ENCODE assay signal across 18 cellular contexts in the genomic region with DNA sequence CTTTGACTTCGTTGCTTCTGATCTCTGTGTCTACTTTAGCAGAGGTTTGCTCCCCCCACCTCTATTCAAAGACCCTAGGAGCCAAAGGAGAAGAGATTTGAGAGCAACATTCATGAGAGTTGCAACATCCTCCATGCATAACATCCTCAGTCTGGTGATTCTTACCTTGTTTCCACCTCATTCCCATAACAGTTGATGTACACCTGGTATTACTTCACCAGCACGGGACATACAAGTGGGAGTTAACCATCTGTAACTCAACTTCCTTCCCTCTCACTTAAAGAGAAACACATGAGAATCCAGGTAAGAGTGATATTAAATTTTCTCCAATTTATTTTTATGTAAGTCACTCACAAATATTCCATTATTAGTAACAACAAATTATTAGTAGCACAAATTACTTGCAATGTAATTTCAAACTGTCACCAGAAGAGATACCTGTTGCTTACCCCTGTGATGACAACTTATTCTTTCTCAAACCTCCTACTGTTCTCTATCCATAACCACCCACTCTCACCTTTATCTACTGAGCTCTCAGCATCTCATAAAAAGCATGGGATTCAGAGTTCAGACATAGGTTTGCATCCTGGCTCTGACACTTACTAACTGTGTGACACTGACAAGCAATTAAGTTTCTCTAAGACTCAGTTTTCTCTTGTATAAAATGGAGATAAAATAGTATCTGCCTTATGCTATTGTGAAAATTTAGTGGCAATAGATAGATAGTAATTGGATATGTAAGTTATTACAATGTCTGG.
"Had no signal": no experiment of that assay in that cellular context is flagged by ENCODE, and none has a peak within 500 bp of the region (broad histone marks: within the 10 kb centered on the region; RNA-seq: fewer than 3 reads in every experiment).

No MANE protein-coding gene starts in this region.

- ATAC-seq: esophagus mucosa; left lobe of liver; naive thymus-derived CD4-positive, alpha-beta T cell; T-helper 17 cell had no signal

- H3K27me3 Mint-ChIP-seq: activated CD4-positive, alpha-beta memory T cell treated with anti-CD3 and anti-CD28 coated beads, Interleukin-2, amount 10 ng/mL, durations not matched to agents 7 days and 5 days; activated CD4-positive, alpha-beta T cell treated with anti-CD3 and anti-CD28 coated beads, Interleukin-2, amount 10 ng/mL, durations not matched to agents 24 days and 14 days; activated naive CD4-positive, alpha-beta T cell treated with anti-CD3 and anti-CD28 coated beads, Interleukin-2, amount 10 ng/mL, durations not matched to agents 7 days and 5 days had no signal

- H3K4me3 Mint-ChIP-seq: activated CD4-positive, alpha-beta memory T cell treated with anti-CD3 and anti-CD28 coated beads, Interleukin-2, amount 10 ng/mL, durations not matched to agents 7 days and 5 days; activated CD4-positive, alpha-beta T cell treated with anti-CD3 and anti-CD28 coated beads, Interleukin-2, amount 10 ng/mL, durations not matched to agents 24 days and 14 days; activated naive CD4-positive, alpha-beta T cell treated with anti-CD3 and anti-CD28 coated beads, Interleukin-2, amount 10 ng/mL, durations not matched to agents 7 days and 5 days; naive thymus-derived CD4-positive, alpha-beta T cell; neural crest cell; T-helper 17 cell had no signal

- H3K4me1 Mint-ChIP-seq: activated CD4-positive, alpha-beta memory T cell treated with anti-CD3 and anti-CD28 coated beads, Interleukin-2, amount 10 ng/mL, durations not matched to agents 7 days and 5 days; activated CD4-positive, alpha-beta T cell treated with anti-CD3 and anti-CD28 coated beads, Interleukin-2, amount 10 ng/mL, durations not matched to agents 24 days and 14 days; activated naive CD4-positive, alpha-beta T cell treated with anti-CD3 and anti-CD28 coated beads, Interleukin-2, amount 10 ng/mL, durations not matched to agents 7 days and 5 days; naive thymus-derived CD4-positive, alpha-beta T cell; neural crest cell; T-helper 17 cell had no signal

- H3K36me3 Mint-ChIP-seq: activated naive CD4-positive, alpha-beta T cell treated with anti-CD3 and anti-CD28 coated beads, Interleukin-2, amount 10 ng/mL, durations not matched to agents 7 days and 5 days had no signal

- DNase-seq: activated CD4-positive, alpha-beta memory T cell treated with anti-CD3 and anti-CD28 coated beads, Interleukin-2, amount 10 ng/mL, durations not matched to agents 7 days and 5 days; activated CD4-positive, alpha-beta T cell treated with anti-CD3 and anti-CD28 coated beads, Interleukin-2, amount 10 ng/mL, durations not matched to agents 24 days and 14 days; activated effector memory CD4-positive, alpha-beta T cell treated with anti-CD3 and anti-CD28 coated beads, Interleukin-2, amount 50 U/mL, for 16 hours; activated naive CD4-positive, alpha-beta T cell treated with anti-CD3 and anti-CD28 coated beads, Interleukin-2, amount 10 ng/mL, durations not matched to agents 7 days and 5 days; amygdala; cortex of kidney; naive thymus-derived CD4-positive, alpha-beta T cell; stimulated activated CD4-positive, alpha-beta T cell treated with anti-CD3 and anti-CD28 coated beads, Interleukin-4, amount 100 ng/mL, for 24 hours; stimulated activated naive CD4-positive, alpha-beta T cell treated with Interleukin-2 at 50 U/mL for 16 hours; SW 1271; T-helper 17 cell; upper lobe of left lung had no signal

- H3K27ac Mint-ChIP-seq: activated CD4-positive, alpha-beta memory T cell treated with anti-CD3 and anti-CD28 coated beads, Interleukin-2, amount 10 ng/mL, durations not matched to agents 7 days and 5 days; activated CD4-positive, alpha-beta T cell treated with anti-CD3 and anti-CD28 coated beads, Interleukin-2, amount 10 ng/mL, durations not matched to agents 24 days and 14 days; activated naive CD4-positive, alpha-beta T cell treated with anti-CD3 and anti-CD28 coated beads, Interleukin-2, amount 10 ng/mL, durations not matched to agents 7 days and 5 days; naive thymus-derived CD4-positive, alpha-beta T cell; T-helper 17 cell had no signal

- H3K27me3 ChIP-seq: cardiac muscle cell, right atrium auricular region, upper lobe of left lung had no signal

- H3K36me3 ChIP-seq: cardiac muscle cell, right atrium auricular region, upper lobe of left lung had no signal

- H3K9me3 Mint-ChIP-seq: activated CD4-positive, alpha-beta memory T cell treated with anti-CD3 and anti-CD28 coated beads, Interleukin-2, amount 10 ng/mL, durations not matched to agents 7 days and 5 days; activated CD4-positive, alpha-beta T cell treated with anti-CD3 and anti-CD28 coated beads, Interleukin-2, amount 10 ng/mL, durations not matched to agents 24 days and 14 days; activated naive CD4-positive, alpha-beta T cell treated with anti-CD3 and anti-CD28 coated beads, Interleukin-2, amount 10 ng/mL, durations not matched to agents 7 days and 5 days had no signal

- H3K4me3 ChIP-seq: cardiac muscle cell, lung, right atrium auricular region, upper lobe of left lung had no signal

- H3K4me1 ChIP-seq: right atrium auricular region, upper lobe of left lung had no signal

- H3K27ac ChIP-seq: cardiac muscle cell, right atrium auricular region, upper lobe of left lung had no signal

- H3K9me3 ChIP-seq: right atrium auricular region, upper lobe of left lung had no signal
